Comparison of ENCODE assay signal across 8 cellular contexts in genomic region chr12:55738113-55739024, GRCh38. TPM values are rescaled to one million over a fixed set of nuclear protein-coding genes. Genes with fewer than 3 reads are reported as not detected.
A peak's percentile ranks its signal among the peaks of the same experiment; 100 is the strongest.
DNase-seq lines count a peak whose midpoint lies in the region; ATAC-seq, FAIRE-seq and TF ChIP-seq lines count a peak whose summit lies in the region.

No MANE protein-coding gene starts in this region.

- H3K27ac ChIP-seq in rectal smooth muscle tissue (ENCODE audit: low read depth, low read length) = peak overlapping the region; percentile 81

- ATAC-seq in HG02798 (IDR thresholded peaks at IDR 0.05; ENCODE audit: poor library complexity, unreplicated experiment) = peak; percentile 87

- no peaks in the 10 kb centered on the region for H3K27me3 ChIP-seq in rectal smooth muscle tissue (ENCODE audit: control insufficient read depth, insufficient read depth, low read length)

- TF ChIP-seq POLR2A in GM12892 (IDR thresholded peaks at IDR 0.05; ENCODE audit: low read depth, low read length) = no peak

- H3K4me3 ChIP-seq in rectal smooth muscle tissue (ENCODE audit: low read length) = peak overlapping the region; percentile 79

- DNase-seq in GM12892 (ENCODE audit: insufficient read length) (peak; percentile 65), NCI-H1417 (lab: John Stamatoyannopoulos, UW) (peak; percentile 84 to 98 (median 94)), T follicular helper cell (ENCODE audit: low read depth) (peak; percentile 59), anterior cingulate cortex (lab: John Stamatoyannopoulos, UW) (peak in 54 of 58 donors; percentile 39 to 91 (median 77)), hepatic stellate cell (ENCODE audit: low spot score) (peak; percentile 71), cortex of kidney (lab: John Stamatoyannopoulos, UW) (no peak)

- peaks cover 6% of the 10 kb centered on the region for H3K4me1 ChIP-seq in rectal smooth muscle tissue (ENCODE audit: control insufficient read depth, insufficient read depth, low read length)

- peak; percentile 84 for FAIRE-seq in GM12892 (lab: Jason Lieb, UNC)

- H3K9ac ChIP-seq in rectal smooth muscle tissue (ENCODE audit: low read length) = peak overlapping the region; percentile 83

- no peaks in the 10 kb centered on the region for H3K36me3 ChIP-seq in rectal smooth muscle tissue (ENCODE audit: control insufficient read depth, insufficient read depth, low read length)

RNA-seq across cellular contexts. Expression of gene GDF11, which starts 4.6 kb away (rescaled TPM):
- polyA plus RNA-seq in GM12892 (2012; ENCODE audit: missing spikeins) = 3.0 TPM

RNA-seq across cellular contexts. Expression of gene CD63, which starts 9.6 kb away (rescaled TPM):
- polyA plus RNA-seq in GM12892 (2012; ENCODE audit: missing spikeins) = 131 TPM

RNA-seq across cellular contexts. Expression of gene RDH5, which starts 18.2 kb away (rescaled TPM):
- 3.9 TPM for polyA plus RNA-seq in GM12892 (2012; ENCODE audit: missing spikeins)

RNA-seq across cellular contexts. Expression of gene BLOC1S1, which starts 22.5 kb away (rescaled TPM):
- polyA plus RNA-seq in GM12892 (2012; ENCODE audit: missing spikeins) = 87.6 TPM

RNA-seq across cellular contexts. Expression of gene ITGA7, which starts 30.7 kb away (rescaled TPM):
- 2.2 TPM for polyA plus RNA-seq in GM12892 (2012; ENCODE audit: missing spikeins)
